ENCODE assay signal across 8 cellular contexts in the genomic region with DNA sequence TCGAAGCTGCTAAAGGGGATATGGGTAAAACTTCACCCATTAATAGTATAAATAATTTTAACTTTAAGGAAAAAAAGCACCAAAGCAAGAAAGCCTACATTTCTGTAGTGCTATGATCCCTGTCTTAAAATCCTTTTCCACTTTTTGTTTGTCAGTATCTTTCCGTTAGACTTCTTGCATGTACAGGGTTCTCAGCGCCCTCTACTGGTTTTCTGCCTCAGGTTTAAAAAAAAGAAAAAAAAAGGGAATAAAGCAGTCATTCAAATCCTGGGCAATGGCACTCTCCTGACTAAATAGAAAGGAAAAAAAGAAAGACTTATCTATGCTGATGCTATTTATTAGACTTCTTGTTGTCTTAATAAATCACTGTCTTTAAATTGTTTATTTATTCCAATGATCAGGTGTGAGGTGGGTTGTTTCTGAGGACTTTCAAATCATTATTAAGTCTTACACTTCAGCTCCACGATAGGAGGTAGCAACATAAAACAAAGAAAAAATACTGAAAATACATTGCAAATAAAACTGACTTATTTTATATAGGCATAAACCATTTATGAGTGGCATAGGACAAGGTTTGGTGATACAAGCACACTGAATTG.
DNase-seq lines count a peak whose midpoint lies in the region; ATAC-seq and TF ChIP-seq lines count a peak whose summit lies in the region.

No MANE protein-coding gene starts in this region.

- no peak overlapping the region for H3K4me2 ChIP-seq in SU-DHL-6 (ENCODE audit: low read depth, low read length, poor library complexity, severe bottlenecking)

- DNase-seq in AG20443 (ENCODE audit: low spot score) (peak; percentile 52), NCI-H1694 (lab: John Stamatoyannopoulos, UW) (peak; percentile 47), fibroblast of peridontal ligament (ENCODE audit: extremely low read depth) (peak; percentile 78), psoas muscle (no peak), cortex of kidney (lab: John Stamatoyannopoulos, UW) (no peak)
- DNase-seq in effector memory CD4-positive, alpha-beta T cell = no peak

- H3K4me3 ChIP-seq in SU-DHL-6 (ENCODE audit: insufficient read depth, low read length, poor library complexity, severe bottlenecking) = no peak overlapping the region
- no peak overlapping the region for H3K4me3 ChIP-seq in psoas muscle
- H3K4me3 ChIP-seq in effector memory CD4-positive, alpha-beta T cell (ENCODE audit: insufficient read depth, low read depth, low read length, poor library complexity, severe bottlenecking) = no peak overlapping the region

- intact Hi-C loops in psoas muscle (cut with DNase I) = loop anchor here in 1 of 2 donors (5.0 kb wide), 1 partner anchor 795 kb away; no protein-coding TSS in a partner anchor

- no peaks in the 10 kb centered on the region for H3K27me3 ChIP-seq in SU-DHL-6 (ENCODE audit: low read length)
- no peaks in the 10 kb centered on the region for H3K27me3 ChIP-seq in psoas muscle (ENCODE audit: insufficient read depth in 3 of 3, low read length in 2 of 3)
- no peaks in the 10 kb centered on the region for H3K27me3 ChIP-seq in effector memory CD4-positive, alpha-beta T cell (replicated peaks; ENCODE audit: control insufficient read depth, insufficient read depth, low read length, poor library complexity, severe bottlenecking)

- H3K79me2 ChIP-seq in SU-DHL-6 (ENCODE audit: insufficient read depth, low read length) = no peaks in the 10 kb centered on the region

- 38 to 41% (median 40%) methylated on average over 4 of the region's 4 CpGs for WGBS in psoas muscle, 3 donors

- H3K9me3 ChIP-seq in SU-DHL-6 (ENCODE audit: insufficient read depth, low read length) (no peaks in the 10 kb centered on the region), psoas muscle (no peaks in the 10 kb centered on the region)
- H3K9me3 ChIP-seq in effector memory CD4-positive, alpha-beta T cell (ENCODE audit: control insufficient read depth, low read length) = no peaks in the 10 kb centered on the region

- H4K20me1 ChIP-seq in SU-DHL-6 (ENCODE audit: low read depth, low read length) = no peaks in the 10 kb centered on the region

- H3K9me2 ChIP-seq in SU-DHL-6 (replicated peaks; ENCODE audit: insufficient read depth, low read length) = no peaks in the 10 kb centered on the region

- no peak overlapping the region for H3K27ac ChIP-seq in SU-DHL-6 (ENCODE audit: low read depth, low read length)
- H3K27ac ChIP-seq in psoas muscle = no peak overlapping the region
- H3K27ac ChIP-seq in effector memory CD4-positive, alpha-beta T cell (ENCODE audit: insufficient read depth, low read length, poor library complexity, severe bottlenecking) = no peak overlapping the region

- H2AFZ ChIP-seq in SU-DHL-6 (ENCODE audit: low read depth, low read length, severe bottlenecking) = no peak overlapping the region

- H3K9ac ChIP-seq in SU-DHL-6 (ENCODE audit: low read length) = no peak overlapping the region

- ATAC-seq in psoas muscle = no peak

- H3F3A ChIP-seq in SU-DHL-6 (ENCODE audit: insufficient read depth) = no peaks in the 10 kb centered on the region

- H3K4me1 ChIP-seq in psoas muscle = no peaks in the 10 kb centered on the region
- H3K4me1 ChIP-seq in effector memory CD4-positive, alpha-beta T cell (ENCODE audit: control insufficient read depth, insufficient read depth, low read length, poor library complexity, severe bottlenecking) = no peaks in the 10 kb centered on the region

- TF ChIP-seq CTCF in GM12874 (IDR thresholded peaks at IDR 0.05; ENCODE audit: insufficient read depth, low read depth, low read length) = peak; percentile 66
- peak; percentile 91 for TF ChIP-seq CTCF in SU-DHL-6 (IDR thresholded peaks at IDR 0.05; ENCODE audit: insufficient read depth, low read length, poor library complexity, severe bottlenecking)
- peak; percentile 57 for TF ChIP-seq CTCF in psoas muscle (IDR thresholded peaks at IDR 0.05)

- no peaks in the 10 kb centered on the region for H3K36me3 ChIP-seq in SU-DHL-6 (ENCODE audit: low read length)
- H3K36me3 ChIP-seq in psoas muscle (ENCODE audit: insufficient read depth in 1 of 2, low read depth in 1 of 2) = no peaks in the 10 kb centered on the region
- H3K36me3 ChIP-seq in effector memory CD4-positive, alpha-beta T cell (ENCODE audit: control insufficient read depth, insufficient read depth, low read length) = no peaks in the 10 kb centered on the region

Comparison
In these comparisons a context has a peak if more than half of its experiments do, and no peak if none do; other contexts are left out.
1. DNase-seq: peak in AG20443 (single experiment), NCI-H1694 (single experiment) and fibroblast of peridontal ligament (single experiment); none in psoas muscle (0 of 2), effector memory CD4-positive, alpha-beta T cell (0 of 3) and cortex of kidney (single experiment).
2. Peak in every context shown above with its lines, with median percentiles within 50 percentile points of each other: CTCF ChIP-seq.